Comparison of ENCODE assay signal across 18 cellular contexts in genomic region chr11:3087373-3087772, GRCh38. TPM values are rescaled to one million over a fixed set of nuclear protein-coding genes. Genes with fewer than 3 reads are reported as not detected.
DNase-seq lines count a peak whose midpoint lies in the region; ATAC-seq and TF ChIP-seq lines count a peak whose summit lies in the region.
"Had no signal": no experiment of that assay in that cellular context is flagged by ENCODE, and none has a peak within 500 bp of the region (broad histone marks: within the 10 kb centered on the region; RNA-seq: fewer than 3 reads in every experiment).

No MANE protein-coding gene starts in this region.

- no peaks in the 10 kb centered on the region for H3K27me3 Mint-ChIP-seq in MCF 10A (ENCODE audit: insufficient read depth, unreplicated experiment)
- H3K27me3 Mint-ChIP-seq in chondrocyte (ENCODE audit: low read depth): no peaks in the 10 kb centered on the region
- H3K27me3 Mint-ChIP-seq in activated CD8-positive, alpha-beta T cell treated with anti-CD3 and anti-CD28 coated beads, Interleukin-2, amount 10 ng/mL, durations not matched to agents 7 days and 5 days (ENCODE audit: low read depth): peaks cover 7% of the 10 kb centered on the region

- ATAC-seq in esophagus mucosa: no peak
- no peak for ATAC-seq in activated CD8-positive, alpha-beta T cell treated with anti-CD3 and anti-CD28 coated beads, Interleukin-2, amount 10 ng/mL, durations not matched to agents 7 days and 5 days
- ATAC-seq: GM23338 had no signal

- H3K27me3 ChIP-seq in breast epithelium: no peaks in the 10 kb centered on the region

- no peak for TF ChIP-seq CTCF in MCF 10A (IDR thresholded peaks at IDR 0.05; ENCODE audit: unreplicated experiment)
- no peak for TF ChIP-seq CTCF in breast epithelium (IDR thresholded peaks at IDR 0.05)
- TF ChIP-seq CTCF in GM13976 (IDR thresholded peaks at IDR 0.05; ENCODE audit: borderline replicate concordance, control extremely low read depth, extremely low read depth, insufficient read depth, missing control alignments): no peak
- TF ChIP-seq CTCF in chondrocyte (IDR thresholded peaks at IDR 0.05): no peak

- no peak overlapping the region for H3K4me3 ChIP-seq in breast epithelium
- H3K4me3 ChIP-seq: GM23338 had no signal

- H3K4me1 Mint-ChIP-seq in MCF 10A (ENCODE audit: insufficient read depth, unreplicated experiment) (peaks cover 12% of the 10 kb centered on the region), chondrocyte (ENCODE audit: low read depth) (peaks cover 3% of the 10 kb centered on the region)
- H3K4me1 Mint-ChIP-seq in activated CD8-positive, alpha-beta T cell treated with anti-CD3 and anti-CD28 coated beads, Interleukin-2, amount 10 ng/mL, durations not matched to agents 7 days and 5 days (ENCODE audit: low read depth): peaks cover 12% of the 10 kb centered on the region
- H3K4me1 Mint-ChIP-seq: B cell; CD4-positive, alpha-beta memory T cell had no signal

- DNase-seq in MCF 10A (ENCODE audit: unreplicated experiment): no peak
- no peak for DNase-seq in breast epithelium (ENCODE audit: low spot score in 2 of 2)
- DNase-seq in GM13976 (ENCODE audit: low spot score): peak; percentile 15
- peak; percentile 90 for DNase-seq in chondrocyte (ENCODE audit: low spot score)
- DNase-seq in T1000 (lab: John Stamatoyannopoulos, UW): no peak
- DNase-seq in activated CD8-positive, alpha-beta T cell treated with anti-CD3 and anti-CD28 coated beads, Interleukin-2, amount 10 ng/mL, durations not matched to agents 7 days and 5 days: no peak
- DNase-seq: 8988T; ACHN; C1 segment of cervical spinal cord; CD4-positive, alpha-beta memory T cell; COR-L47; DMS153; DMS79 treated with DMSO at 0.1 percent for 48 hours; H9 had no signal

- CTCF ChIA-PET in MCF 10A (lab: Yijun Ruan, JAX): interaction anchor here (0.7 to 12.3 kb wide), 2 partner anchors 37 to 50 kb away, joined by 3 to 160 read pairs; no protein-coding TSS in a partner anchor
- CTCF ChIA-PET in activated CD8-positive, alpha-beta T cell treated with anti-CD3 and anti-CD28 coated beads, Interleukin-2, amount 10 ng/mL, durations not matched to agents 7 days and 5 days (lab: Charles Lee): no interaction called here

- no peak overlapping the region for H3K27ac ChIP-seq in breast epithelium
- H3K27ac ChIP-seq: KMS-11 had no signal

- H3K36me3 ChIP-seq in breast epithelium: no peaks in the 10 kb centered on the region

- H3K9me3 ChIP-seq in breast epithelium: no peaks in the 10 kb centered on the region

- intact Hi-C loops in MCF 10A (cut with micrococcal nuclease): no loop called here
- intact Hi-C loops in breast epithelium (cut with DNase I; ENCODE audit: low total_unique reads): no loop called here

- H3K9me3 Mint-ChIP-seq in MCF 10A (ENCODE audit: unreplicated experiment) (no peaks in the 10 kb centered on the region), chondrocyte (ENCODE audit: low read depth) (no peaks in the 10 kb centered on the region)
- H3K9me3 Mint-ChIP-seq in activated CD8-positive, alpha-beta T cell treated with anti-CD3 and anti-CD28 coated beads, Interleukin-2, amount 10 ng/mL, durations not matched to agents 7 days and 5 days (ENCODE audit: insufficient read depth): no peaks in the 10 kb centered on the region
- H3K9me3 Mint-ChIP-seq: CD4-positive, alpha-beta memory T cell; GM23338 had no signal

- H3K36me3 Mint-ChIP-seq in MCF 10A (ENCODE audit: insufficient read depth, unreplicated experiment): peaks cover 54% of the 10 kb centered on the region
- peaks cover 3% of the 10 kb centered on the region for H3K36me3 Mint-ChIP-seq in chondrocyte (ENCODE audit: low read depth)
- H3K36me3 Mint-ChIP-seq in activated CD8-positive, alpha-beta T cell treated with anti-CD3 and anti-CD28 coated beads, Interleukin-2, amount 10 ng/mL, durations not matched to agents 7 days and 5 days (ENCODE audit: low read depth): no peaks in the 10 kb centered on the region
- H3K36me3 Mint-ChIP-seq: CD4-positive, alpha-beta memory T cell had no signal

- in situ Hi-C loops in GM13976 (cut with MboI; ENCODE audit: low sequenced_read_pairs, unreplicated experiment): no loop called here

- POLR2A ChIA-PET in MCF 10A (lab: Yijun Ruan, JAX): interaction anchor here (0.7 to 1.6 kb wide), 3 partner anchors 18 to 107 kb away, joined by 3 to 6 read pairs (median 3); partner anchors contain the start of gene CARS1
- POLR2A ChIA-PET in activated CD8-positive, alpha-beta T cell treated with anti-CD3 and anti-CD28 coated beads, Interleukin-2, amount 10 ng/mL, durations not matched to agents 7 days and 5 days (lab: Charles Lee): no interaction called here

- TF ChIP-seq POLR2A in breast epithelium (IDR thresholded peaks at IDR 0.05): no peak

- no peaks in the 10 kb centered on the region for H3K4me1 ChIP-seq in breast epithelium

- H3K27ac Mint-ChIP-seq in MCF 10A (ENCODE audit: low read depth, unreplicated experiment): no peak overlapping the region
- no peak overlapping the region for H3K27ac Mint-ChIP-seq in chondrocyte (ENCODE audit: unreplicated experiment)
- no peak overlapping the region for H3K27ac Mint-ChIP-seq in activated CD8-positive, alpha-beta T cell treated with anti-CD3 and anti-CD28 coated beads, Interleukin-2, amount 10 ng/mL, durations not matched to agents 7 days and 5 days
- H3K27ac Mint-ChIP-seq: B cell, GM23338, H9 had no signal

- TSS peak; percentile 8 for BruUV-seq in MCF 10A (replicated peaks; lab: Mats Ljungman, UMichigan)

- no peak overlapping the region for H3K4me3 Mint-ChIP-seq in MCF 10A (ENCODE audit: unreplicated experiment)
- H3K4me3 Mint-ChIP-seq in chondrocyte (ENCODE audit: unreplicated experiment): no peak overlapping the region
- no peak overlapping the region for H3K4me3 Mint-ChIP-seq in activated CD8-positive, alpha-beta T cell treated with anti-CD3 and anti-CD28 coated beads, Interleukin-2, amount 10 ng/mL, durations not matched to agents 7 days and 5 days
- H3K4me3 Mint-ChIP-seq: B cell; CD4-positive, alpha-beta memory T cell; GM23338; H9 had no signal

RNA-seq across cellular contexts. Expression of gene CARS1, which starts 30.1 kb away (rescaled TPM):
- total RNA-seq in MCF 10A (2022): 144 and 150 TPM in 2 replicates
- 10 to 100 TPM; 30.1 to 42.6 (median 40.7) TPM for total RNA-seq in breast epithelium
- 49.3 to 106 TPM (median 101 TPM) in 3 replicates for total RNA-seq in chondrocyte
- total RNA-seq in esophagus mucosa: 39.4 TPM
- total RNA-seq in activated CD8-positive, alpha-beta T cell treated with anti-CD3 and anti-CD28 coated beads, Interleukin-2, amount 10 ng/mL, durations not matched to agents 7 days and 5 days: 10 to 100 TPM; 74.6 to 81.5 TPM

Comparison
In these comparisons a context has a peak if more than half of its experiments do, and no peak if none do; other contexts are left out.
1. DNase-seq: peak in GM13976 (single experiment) and chondrocyte (single experiment); none in MCF 10A (single experiment), breast epithelium (0 of 2), T1000 (single experiment) and activated CD8-positive, alpha-beta T cell treated with anti-CD3 and anti-CD28 coated beads, Interleukin-2, amount 10 ng/mL, durations not matched to agents 7 days and 5 days (single experiment).